ENCODE assay signal across 1 cellular context in the genomic region with DNA sequence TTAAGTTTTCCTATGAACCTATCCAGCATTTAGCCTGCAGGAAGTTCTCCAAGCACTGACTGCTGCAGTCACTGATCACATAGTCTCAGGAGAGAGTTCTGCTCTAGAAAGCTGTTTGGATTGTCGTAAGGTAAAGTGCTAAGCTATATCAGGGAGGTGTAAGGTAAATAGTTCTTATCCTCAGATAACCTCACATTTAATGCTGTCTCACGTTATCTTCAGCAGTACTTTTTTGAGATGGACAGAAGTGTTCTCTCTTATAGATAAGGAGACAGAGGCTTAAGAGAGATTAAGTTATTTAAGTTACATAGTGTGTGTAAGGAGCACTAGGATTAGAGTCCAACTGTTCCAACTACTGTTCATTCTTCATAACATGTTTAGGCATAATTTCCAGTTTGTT.
TF ChIP-seq lines count a peak whose summit lies in the region.

No MANE protein-coding gene starts in this region.

TF ChIP-seq in K562, 482 proteins besides CTCF, POLR2A, EP300 and RAD21 (continued from another document):
- TF ChIP-seq, protein P1, sequence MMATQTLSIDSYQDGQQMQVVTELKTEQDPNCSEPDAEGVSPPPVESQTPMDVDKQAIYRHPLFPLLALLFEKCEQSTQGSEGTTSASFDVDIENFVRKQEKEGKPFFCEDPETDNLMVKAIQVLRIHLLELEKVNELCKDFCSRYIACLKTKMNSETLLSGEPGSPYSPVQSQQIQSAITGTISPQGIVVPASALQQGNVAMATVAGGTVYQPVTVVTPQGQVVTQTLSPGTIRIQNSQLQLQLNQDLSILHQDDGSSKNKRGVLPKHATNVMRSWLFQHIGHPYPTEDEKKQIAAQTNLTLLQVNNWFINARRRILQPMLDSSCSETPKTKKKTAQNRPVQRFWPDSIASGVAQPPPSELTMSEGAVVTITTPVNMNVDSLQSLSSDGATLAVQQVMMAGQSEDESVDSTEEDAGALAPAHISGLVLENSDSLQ (IDR thresholded peaks at IDR 0.05): 0 out of 2 replicates have a peak, but pooled peaks have one; percentile 6
- TF ChIP-seq ARID1B (IDR thresholded peaks at IDR 0.05) (peak; percentile 82), KDM1A (IDR thresholded peaks at IDR 0.05) (peak in 1 of 2 experiments; percentile 29; a peak in 1 of 4 replicates), GTF2E2 (tag; IDR thresholded peaks at IDR 0.05) (no peak), ZEB2 (IDR thresholded peaks at IDR 0.05) (0 out of 2 replicates have a peak, but pooled peaks have one; percentile 42), NCOR1 (IDR thresholded peaks at IDR 0.05) (peak; percentile 63), MEIS2 (IDR thresholded peaks at IDR 0.05; ENCODE audit: partially characterized antibody) (peak; percentile 51), CBFA2T2 (conservative IDR thresholded peaks at IDR 0.05) (peak; percentile 79), GATAD2B (IDR thresholded peaks at IDR 0.05; ENCODE audit: borderline replicate concordance) (peak; percentile 25; the same call in 1 of the 2 replicates)
- TF ChIP-seq, protein P2, sequence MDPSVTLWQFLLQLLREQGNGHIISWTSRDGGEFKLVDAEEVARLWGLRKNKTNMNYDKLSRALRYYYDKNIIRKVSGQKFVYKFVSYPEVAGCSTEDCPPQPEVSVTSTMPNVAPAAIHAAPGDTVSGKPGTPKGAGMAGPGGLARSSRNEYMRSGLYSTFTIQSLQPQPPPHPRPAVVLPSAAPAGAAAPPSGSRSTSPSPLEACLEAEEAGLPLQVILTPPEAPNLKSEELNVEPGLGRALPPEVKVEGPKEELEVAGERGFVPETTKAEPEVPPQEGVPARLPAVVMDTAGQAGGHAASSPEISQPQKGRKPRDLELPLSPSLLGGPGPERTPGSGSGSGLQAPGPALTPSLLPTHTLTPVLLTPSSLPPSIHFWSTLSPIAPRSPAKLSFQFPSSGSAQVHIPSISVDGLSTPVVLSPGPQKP (CRISPR knock-in tag; IDR thresholded peaks at IDR 0.05): no peak
- TF ChIP-seq, protein P3, sequence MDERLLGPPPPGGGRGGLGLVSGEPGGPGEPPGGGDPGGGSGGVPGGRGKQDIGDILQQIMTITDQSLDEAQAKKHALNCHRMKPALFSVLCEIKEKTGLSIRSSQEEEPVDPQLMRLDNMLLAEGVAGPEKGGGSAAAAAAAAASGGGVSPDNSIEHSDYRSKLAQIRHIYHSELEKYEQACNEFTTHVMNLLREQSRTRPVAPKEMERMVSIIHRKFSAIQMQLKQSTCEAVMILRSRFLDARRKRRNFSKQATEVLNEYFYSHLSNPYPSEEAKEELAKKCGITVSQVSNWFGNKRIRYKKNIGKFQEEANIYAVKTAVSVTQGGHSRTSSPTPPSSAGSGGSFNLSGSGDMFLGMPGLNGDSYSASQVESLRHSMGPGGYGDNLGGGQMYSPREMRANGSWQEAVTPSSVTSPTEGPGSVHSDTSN (CRISPR knock-in tag; IDR thresholded peaks at IDR 0.05; ENCODE audit: low read depth): no peak
- TF ChIP-seq, protein P3 (tag; conservative IDR thresholded peaks at IDR 0.05; ENCODE audit: low read depth): 0 out of 2 replicates have a peak, but pooled peaks have one; percentile 6
TF ChIP-seq in K562: peak in this region for 26.
